2 cellular contexts compared by ENCODE assay signal in the genomic region with DNA sequence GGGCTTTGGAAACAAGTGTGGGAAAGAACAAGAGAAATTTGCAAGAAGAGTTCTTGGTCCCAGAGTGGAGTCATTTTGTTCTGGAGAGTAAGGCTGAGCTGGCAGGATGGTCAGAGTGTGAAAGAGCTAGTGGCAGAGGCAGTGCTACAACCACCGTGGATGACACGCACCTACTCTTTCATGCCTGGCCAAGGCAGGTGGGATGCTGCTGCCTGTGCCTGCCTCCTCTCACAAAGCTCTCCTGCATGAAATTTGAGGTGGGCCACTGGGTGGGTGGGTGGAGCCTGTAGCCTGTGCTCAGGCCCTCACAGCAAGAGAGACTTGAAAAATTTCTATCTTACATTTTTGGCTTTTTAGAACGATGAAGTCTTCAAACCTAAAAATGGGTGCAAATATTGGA.
TF ChIP-seq lines count a peak whose summit lies in the region.

No MANE protein-coding gene starts in this region.

TF ChIP-seq in HepG2, 621 proteins besides CTCF, POLR2A, EP300 and RAD21:
- TF ChIP-seq ATRX (CRISPR knock-in tag; IDR thresholded peaks at IDR 0.05; ENCODE audit: borderline replicate concordance) (no peak), ZBTB7B (CRISPR knock-in tag; IDR thresholded peaks at IDR 0.05) (no peak), CERS6 (CRISPR knock-in tag; IDR thresholded peaks at IDR 0.05) (no peak), RFXANK (CRISPR knock-in tag; IDR thresholded peaks at IDR 0.05) (no peak), DMAP1 (CRISPR knock-in tag; IDR thresholded peaks at IDR 0.05) (no peak)

TF ChIP-seq in H1, 55 proteins besides CTCF, POLR2A, EP300 and RAD21:
- no peak for TF ChIP-seq BRCA1 (IDR thresholded peaks at IDR 0.05; ENCODE audit: low read depth, low read length)
- no peak for TF ChIP-seq EGR1 (IDR thresholded peaks at IDR 0.05; ENCODE audit: borderline replicate concordance, low read depth, low read length)
